ENCODE assay signal across 12 cellular contexts in genomic region chr6:166330612-166331011, GRCh38. TPM values are rescaled to one million over a fixed set of nuclear protein-coding genes. Genes with fewer than 3 reads are reported as not detected.
DNase-seq lines count a peak whose midpoint lies in the region; ATAC-seq, FAIRE-seq and TF ChIP-seq lines count a peak whose summit lies in the region.
"Had no signal": no experiment of that assay in that cellular context is flagged by ENCODE, and none has a peak within 500 bp of the region (broad histone marks: within the 10 kb centered on the region; RNA-seq: fewer than 3 reads in every experiment).

No MANE protein-coding gene starts in this region.

- no peaks in the 10 kb centered on the region for H3K9me3 ChIP-seq in HepG2 (ENCODE audit: low read length)
- H3K9me3 ChIP-seq in aorta (ENCODE audit: control insufficient read depth, low read length) = no peaks in the 10 kb centered on the region
- H3K9me3 ChIP-seq in Karpas-422 (ENCODE audit: low read length) = no peaks in the 10 kb centered on the region
- H3K9me3 ChIP-seq: sigmoid colon had no signal

- intact Hi-C loops in Right ventricle myocardium superior (cut with DNase I) (no loop called here), cardiac septum (cut with DNase I) (no loop called here), HepG2 (cut with micrococcal nuclease; ENCODE audit: unreplicated experiment) (loop anchor here (1.0 to 2.0 kb wide), 4 partner anchors 31 to 70 kb away; no protein-coding TSS in a partner anchor), aorta (cut with DNase I) (no loop called here)

- in situ Hi-C loops in HepG2 (cut with HindIII; ENCODE audit: extremely low pct_ligation_motif_present, low pct_unique_long_range_greater_than_20kb) = loop anchor here (5.0 kb wide), 1 partner anchor 42 kb away; no protein-coding TSS in a partner anchor

- peak in 1 of 2 experiments; percentile 50; a peak in 2 of 4 replicates for TF ChIP-seq POLR2A in HepG2 (IDR thresholded peaks at IDR 0.05; ENCODE audit: insufficient read depth in 1 of 2, low read depth in 2 of 2, low read length in 2 of 2)

- peaks cover 80% of the 10 kb centered on the region for H3K79me2 ChIP-seq in HepG2 (ENCODE audit: insufficient read depth, low read length)
- peaks cover 92% of the 10 kb centered on the region for H3K79me2 ChIP-seq in Karpas-422 (ENCODE audit: low read length)

- H3K36me3 ChIP-seq in HepG2 (replicated peaks in 1 of 2; ENCODE audit: control insufficient read depth in 1 of 2, insufficient read depth in 2 of 2, low read length in 2 of 2) = peaks cover 17 to 50% of the 10 kb centered on the region in 2 experiments
- peaks cover 2 to 6% of the 10 kb centered on the region in 2 donors for H3K36me3 ChIP-seq in aorta (ENCODE audit: control insufficient read depth in 1 of 2, insufficient read depth in 2 of 2, low read length in 1 of 2)
- peaks cover 24% of the 10 kb centered on the region; the same call in 1 of the 2 replicates for H3K36me3 ChIP-seq in Karpas-422 (ENCODE audit: insufficient read depth, low read length)

- CTCF ChIA-PET in HepG2 (lab: Yijun Ruan, JAX; ENCODE audit: low intra/inter-chr PET ratio, low total read pairs) = interaction anchor here (0.8 to 2.6 kb wide), 3 partner anchors 51 to 70 kb away, joined by 3 to 17 read pairs (median 3); no protein-coding TSS in a partner anchor

- ATAC-seq in Right ventricle myocardium superior (ENCODE audit: poor library complexity) = peak; percentile 73
- ATAC-seq in esophagus mucosa = peak; percentile 35
- ATAC-seq in HepG2 = peak; percentile 100
- peak; percentile 59 for ATAC-seq in aorta (ENCODE audit: low FRiP score)
- no peak for ATAC-seq in HG03432 (IDR thresholded peaks at IDR 0.05; ENCODE audit: unreplicated experiment)
- ATAC-seq: stimulated activated naive CD8-positive, alpha-beta T cell treated with anti-CD3 and anti-CD28 coated beads, Interleukin-15, Interleukin-2, amounts not matched to agents 100 U/mL and 50 U/mL, for 24 hours had no signal

- BruUV-seq in HepG2 (replicated peaks; lab: Mats Ljungman, UMichigan) = no TSS peak

- H3K27ac ChIP-seq in HepG2 (ENCODE audit: extremely low read length, insufficient read depth, low read length) = peak overlapping the region; percentile 7
- H3K27ac ChIP-seq in aorta (ENCODE audit: low read depth in 1 of 2, low read length in 2 of 2) = no peak overlapping the region
- H3K27ac ChIP-seq in Karpas-422 (ENCODE audit: low read length) = no peak overlapping the region
- H3K27ac ChIP-seq: epithelial cell of prostate had no signal

- FAIRE-seq in HepG2 (lab: Jason Lieb, UNC) = peak; percentile 89

- peaks cover 33% of the 10 kb centered on the region; the same call in 1 of the 2 replicates for H3K4me1 ChIP-seq in HepG2 (ENCODE audit: insufficient read depth, low read length)
- no peaks in the 10 kb centered on the region for H3K4me1 ChIP-seq in aorta (ENCODE audit: control insufficient read depth in 1 of 2, insufficient read depth in 2 of 2, low read length in 2 of 2)
- peaks cover 32% of the 10 kb centered on the region for H3K4me1 ChIP-seq in Karpas-422 (ENCODE audit: low read length)

- peak; percentile 93 for TF ChIP-seq RAD21 in HepG2 (CRISPR knock-in tag; IDR thresholded peaks at IDR 0.05)

- peak; percentile 96 for TF ChIP-seq CTCF in HepG2 (CRISPR knock-in tag; IDR thresholded peaks at IDR 0.05)

- TF ChIP-seq EP300 in HepG2 (IDR thresholded peaks at IDR 0.05; ENCODE audit: low read depth in 2 of 2, low read length in 2 of 2) (no peak), HepG2 (CRISPR knock-in tag; IDR thresholded peaks at IDR 0.05; ENCODE audit: borderline replicate concordance) (no peak)

- H2AFZ ChIP-seq in HepG2 (ENCODE audit: low read length) (no peak overlapping the region), Karpas-422 (ENCODE audit: low read length) (no peak overlapping the region)

- 14% methylated on average over 10 of the region's 11 CpGs for WGBS in HepG2 (ENCODE audit: low lambda C conversion rate)
- 23 to 25% methylated on average over 11 of the region's 11 CpGs for WGBS in aorta, 2 donors

- H3K27me3 ChIP-seq in HepG2 (ENCODE audit: control insufficient read depth in 1 of 2, insufficient read depth in 2 of 2, low read length in 2 of 2) (no peaks in the 10 kb centered on the region), aorta (ENCODE audit: control insufficient read depth in 1 of 2, insufficient read depth in 2 of 2, low read length in 1 of 2) (no peaks in the 10 kb centered on the region), Karpas-422 (ENCODE audit: low read length) (no peaks in the 10 kb centered on the region)
- H3K27me3 ChIP-seq: sigmoid colon had no signal

- no peaks in the 10 kb centered on the region for H3K9me2 ChIP-seq in Karpas-422 (replicated peaks; ENCODE audit: insufficient read depth, low read length)

- H4K20me1 ChIP-seq in HepG2 (ENCODE audit: insufficient read depth, low read length) (peaks cover 28% of the 10 kb centered on the region), Karpas-422 (ENCODE audit: insufficient read depth, low read depth, low read length) (peaks cover 11% of the 10 kb centered on the region; the same call in 1 of the 2 replicates)

- H3K9ac ChIP-seq in HepG2 (ENCODE audit: insufficient read depth, low read depth, low read length) (no peak overlapping the region), Karpas-422 (ENCODE audit: low read length) (no peak overlapping the region)

- H3K4me2 ChIP-seq in HepG2 (ENCODE audit: low read depth, low read length) (peak overlapping the region; percentile 38), Karpas-422 (ENCODE audit: low read depth, low read length, poor library complexity, severe bottlenecking) (no peak overlapping the region)

- POLR2A ChIA-PET in HepG2 (lab: Yijun Ruan, JAX) = interaction anchor here (0.6 to 1.4 kb wide), 8 partner anchors 12 to 70 kb away, joined by 3 to 11 read pairs (median 4); no protein-coding TSS in a partner anchor

- H3K4me3 ChIP-seq in HepG2 (replicated peaks in 1 of 3; ENCODE audit: insufficient read depth in 1 of 3, low read depth in 2 of 3, low read length in 3 of 3) = no peak overlapping the region; a peak in 2 of 6 replicates
- no peak overlapping the region for H3K4me3 ChIP-seq in aorta (ENCODE audit: low read length in 2 of 2)
- H3K4me3 ChIP-seq in Karpas-422 (ENCODE audit: low read length) = no peak overlapping the region
- H3K4me3 ChIP-seq: sigmoid colon had no signal

- peak; percentile 74 for DNase-seq in Right ventricle myocardium superior
- no peak for DNase-seq in cardiac septum (ENCODE audit: low spot score)
- DNase-seq in HepG2 (ENCODE audit: low spot score) = peak; percentile 89
- no peak for DNase-seq in aorta
- DNase-seq in Karpas-422 = no peak
- no peak for DNase-seq in RPMI8226
- DNase-seq: SIG-M5; sigmoid colon; stimulated activated naive CD8-positive, alpha-beta T cell treated with anti-CD3 and anti-CD28 coated beads, Interleukin-15, Interleukin-2, amounts not matched to agents 100 U/mL and 50 U/mL, for 24 hours had no signal

RNA-seq across cellular contexts. Expression of gene SFT2D1, which starts 11.7 kb away (rescaled TPM):
- 20.5 TPM for total RNA-seq in Right ventricle myocardium superior
- total RNA-seq in cardiac septum = 25.1 TPM
- 26.6 TPM for total RNA-seq in esophagus mucosa
- total RNA-seq in HepG2 (2016; rRNA removed; fragmentation: Illumina TruSeq; extraction: Trizol) = 90.7 and 115 TPM in 2 replicates
- total RNA-seq in HepG2 (2016; cell fraction: cytosol; rRNA removed; fragmentation: Illumina TruSeq; extraction: Trizol; ENCODE audit: low read depth) = 57.6 and 70.5 TPM in 2 replicates
- 91.5 and 114 TPM in 2 replicates for total RNA-seq in HepG2 (2016; cell fraction: insoluble cytoplasmic fraction; rRNA removed; fragmentation: Illumina TruSeq; extraction: Trizol)
- 89.7 and 105 TPM in 2 replicates for total RNA-seq in HepG2 (2016; cell fraction: membrane; rRNA removed; fragmentation: Illumina TruSeq; extraction: Trizol)
- total RNA-seq in HepG2 (2016; cell fraction: nucleus; rRNA removed; fragmentation: Illumina TruSeq; extraction: Trizol) = 87.1 and 96.7 TPM in 2 replicates
- polyA plus RNA-seq in HepG2 (2011; rRNA removed) = 127 and 147 TPM in 2 replicates
- 78.9 and 125 TPM in 2 replicates for polyA plus RNA-seq in HepG2 (2011; cell fraction: cytosol; rRNA removed)
- polyA plus RNA-seq in HepG2 (2011; cell fraction: nucleus; rRNA removed) = 56.7 and 94.6 TPM in 2 replicates
- polyA plus RNA-seq in HepG2 (2012) = 100 and 109 TPM in 2 replicates
- 67.5 and 94.2 TPM in 2 replicates for polyA plus RNA-seq in HepG2 (2016; cell fraction: cytosol; fragmentation: Illumina TruSeq; extraction: Trizol; ENCODE audit: low read depth)
- polyA plus RNA-seq in HepG2 (2016; cell fraction: insoluble cytoplasmic fraction; fragmentation: Illumina TruSeq; extraction: Trizol; ENCODE audit: low read depth) = 112 and 116 TPM in 2 replicates
- polyA plus RNA-seq in HepG2 (2016; cell fraction: membrane; fragmentation: Illumina TruSeq; extraction: Trizol; ENCODE audit: low read depth) = 96.5 and 108 TPM in 2 replicates
- 168 and 175 TPM in 2 replicates for polyA plus RNA-seq in HepG2 (2016; cell fraction: nucleus; fragmentation: Illumina TruSeq; extraction: Trizol; ENCODE audit: insufficient read depth, low read depth)
- polyA minus RNA-seq in HepG2 (2011; rRNA and poly(A)+ RNA removed; ENCODE audit: low replicate concordance) = 13.9 and 35.5 TPM in 2 replicates
- 26.1 and 26.7 TPM in 2 replicates for polyA minus RNA-seq in HepG2 (2011; cell fraction: cytosol; rRNA and poly(A)+ RNA removed)
- polyA minus RNA-seq in HepG2 (2011; cell fraction: nucleus; rRNA and poly(A)+ RNA removed) = 65.1 and 95.4 TPM in 2 replicates
- total RNA-seq in aorta = 10 to 100 TPM; 36.5 to 37.1 TPM
- 10 to 100 TPM; 37.4 to 53.5 TPM for polyA plus RNA-seq in aorta
- total RNA-seq in Karpas-422 (2014; rRNA removed; shearing (Covaris generic); ENCODE audit: low replicate concordance) = 71.6 and 119 TPM in 2 replicates

RNA-seq across cellular contexts. Expression of gene PRR18, which starts 22.4 kb away (rescaled TPM):
- total RNA-seq in Right ventricle myocardium superior (not detected), cardiac septum (0.13 TPM), esophagus mucosa (0.04 TPM), HepG2 (2016; rRNA removed; fragmentation: Illumina TruSeq; extraction: Trizol) (0.04 TPM in 1 of 2 replicates, not detected in the other), aorta (not detected)
- not detected in 2 replicates for total RNA-seq in HepG2 (2016; cell fraction: cytosol; rRNA removed; fragmentation: Illumina TruSeq; extraction: Trizol; ENCODE audit: low read depth)
- 0.06 TPM in 1 of 2 replicates, not detected in the other for total RNA-seq in HepG2 (2016; cell fraction: insoluble cytoplasmic fraction; rRNA removed; fragmentation: Illumina TruSeq; extraction: Trizol)
- 0.09 TPM in 1 of 2 replicates, not detected in the other for total RNA-seq in HepG2 (2016; cell fraction: membrane; rRNA removed; fragmentation: Illumina TruSeq; extraction: Trizol)
- not detected in 2 replicates for total RNA-seq in HepG2 (2016; cell fraction: nucleus; rRNA removed; fragmentation: Illumina TruSeq; extraction: Trizol)
- polyA plus RNA-seq in HepG2 (2011; rRNA removed) (0.01 and 0.04 TPM in 2 replicates), aorta (not detected)
- 0.04 and 0.05 TPM in 2 replicates for polyA plus RNA-seq in HepG2 (2011; cell fraction: cytosol; rRNA removed)
- 0.10 TPM in 1 of 2 replicates, not detected in the other for polyA plus RNA-seq in HepG2 (2011; cell fraction: nucleus; rRNA removed)
- polyA plus RNA-seq in HepG2 (2012) = not detected in 2 replicates
- not detected in 2 replicates for polyA plus RNA-seq in HepG2 (2016; cell fraction: cytosol; fragmentation: Illumina TruSeq; extraction: Trizol; ENCODE audit: low read depth)
- polyA plus RNA-seq in HepG2 (2016; cell fraction: insoluble cytoplasmic fraction; fragmentation: Illumina TruSeq; extraction: Trizol; ENCODE audit: low read depth) = 0.10 and 0.19 TPM in 2 replicates
- 0.16 TPM in 1 of 2 replicates, not detected in the other for polyA plus RNA-seq in HepG2 (2016; cell fraction: membrane; fragmentation: Illumina TruSeq; extraction: Trizol; ENCODE audit: low read depth)
- not detected in 2 replicates for polyA plus RNA-seq in HepG2 (2016; cell fraction: nucleus; fragmentation: Illumina TruSeq; extraction: Trizol; ENCODE audit: insufficient read depth, low read depth)
- polyA minus RNA-seq in HepG2 (2011; rRNA and poly(A)+ RNA removed; ENCODE audit: low replicate concordance) = not detected in 2 replicates
- not detected in 2 replicates for polyA minus RNA-seq in HepG2 (2011; cell fraction: cytosol; rRNA and poly(A)+ RNA removed)
- 0.12 TPM in 1 of 2 replicates, not detected in the other for polyA minus RNA-seq in HepG2 (2011; cell fraction: nucleus; rRNA and poly(A)+ RNA removed)
- total RNA-seq in Karpas-422 (2014; rRNA removed; shearing (Covaris generic); ENCODE audit: low replicate concordance) = 0.14 TPM in 1 of 2 replicates, not detected in the other

RNA-seq across cellular contexts. Expression of gene MPC1, which starts 52.1 kb away (rescaled TPM):
- total RNA-seq in Right ventricle myocardium superior (393 TPM), cardiac septum (396 TPM), esophagus mucosa (43.4 TPM), HepG2 (2016; rRNA removed; fragmentation: Illumina TruSeq; extraction: Trizol) (214 and 289 TPM in 2 replicates), aorta (10 to 100 TPM; 36.7 to 71.7 TPM)
- total RNA-seq in HepG2 (2016; cell fraction: cytosol; rRNA removed; fragmentation: Illumina TruSeq; extraction: Trizol; ENCODE audit: low read depth) = 81.3 and 95.3 TPM in 2 replicates
- 218 and 286 TPM in 2 replicates for total RNA-seq in HepG2 (2016; cell fraction: insoluble cytoplasmic fraction; rRNA removed; fragmentation: Illumina TruSeq; extraction: Trizol)
- total RNA-seq in HepG2 (2016; cell fraction: membrane; rRNA removed; fragmentation: Illumina TruSeq; extraction: Trizol) = 145 and 164 TPM in 2 replicates
- 93.1 and 102 TPM in 2 replicates for total RNA-seq in HepG2 (2016; cell fraction: nucleus; rRNA removed; fragmentation: Illumina TruSeq; extraction: Trizol)
- polyA plus RNA-seq in HepG2 (2011; rRNA removed) (168 and 189 TPM in 2 replicates), aorta (100 to 1,000 TPM in 1 of 2 donors, 10 to 100 TPM in 1; 61.7 to 128 TPM)
- 191 and 239 TPM in 2 replicates for polyA plus RNA-seq in HepG2 (2011; cell fraction: cytosol; rRNA removed)
- polyA plus RNA-seq in HepG2 (2011; cell fraction: nucleus; rRNA removed) = 59.3 and 82.2 TPM in 2 replicates
- polyA plus RNA-seq in HepG2 (2012) = 136 and 137 TPM in 2 replicates
- 98.8 and 128 TPM in 2 replicates for polyA plus RNA-seq in HepG2 (2016; cell fraction: cytosol; fragmentation: Illumina TruSeq; extraction: Trizol; ENCODE audit: low read depth)
- 328 and 353 TPM in 2 replicates for polyA plus RNA-seq in HepG2 (2016; cell fraction: insoluble cytoplasmic fraction; fragmentation: Illumina TruSeq; extraction: Trizol; ENCODE audit: low read depth)
- 150 and 186 TPM in 2 replicates for polyA plus RNA-seq in HepG2 (2016; cell fraction: membrane; fragmentation: Illumina TruSeq; extraction: Trizol; ENCODE audit: low read depth)
- 207 and 211 TPM in 2 replicates for polyA plus RNA-seq in HepG2 (2016; cell fraction: nucleus; fragmentation: Illumina TruSeq; extraction: Trizol; ENCODE audit: insufficient read depth, low read depth)
- 5.6 and 40.9 TPM in 2 replicates for polyA minus RNA-seq in HepG2 (2011; rRNA and poly(A)+ RNA removed; ENCODE audit: low replicate concordance)
- 51.6 and 57.8 TPM in 2 replicates for polyA minus RNA-seq in HepG2 (2011; cell fraction: cytosol; rRNA and poly(A)+ RNA removed)
- 27.4 and 41.9 TPM in 2 replicates for polyA minus RNA-seq in HepG2 (2011; cell fraction: nucleus; rRNA and poly(A)+ RNA removed)
- total RNA-seq in Karpas-422 (2014; rRNA removed; shearing (Covaris generic); ENCODE audit: low replicate concordance) = 62.7 and 109 TPM in 2 replicates

Comparison
In these comparisons a context has a peak if more than half of its experiments do, and no peak if none do; other contexts are left out.
1. DNase-seq: peak in Right ventricle myocardium superior (single experiment) and HepG2 (single experiment); none in cardiac septum (single experiment), aorta (0 of 2), Karpas-422 (single experiment) and RPMI8226 (single experiment).